Comparison of ENCODE assay signal across 19 cellular contexts in genomic region chr2:6325616-6326015, GRCh38.
"Had no signal": no experiment of that assay in that cellular context is flagged by ENCODE, and none has a peak within 500 bp of the region (broad histone marks: within the 10 kb centered on the region; RNA-seq: fewer than 3 reads in every experiment).

No MANE protein-coding gene starts in this region.

- H3K27ac Mint-ChIP-seq: activated CD4-positive, alpha-beta T cell treated with anti-CD3 and anti-CD28 coated beads, Interleukin-2, amount 10 ng/mL, durations not matched to agents 7 days and 5 days; activated naive CD4-positive, alpha-beta T cell treated with anti-CD3 and anti-CD28 coated beads for 36 hours; activated T-helper 17 cell treated with anti-CD3 and anti-CD28 coated beads, Interleukin-2, amount 50 U/mL, for 72 hours; effector memory CD8-positive, alpha-beta T cell; immature natural killer cell had no signal

- H3K36me3 ChIP-seq: lower lobe of right lung, prostate gland, upper lobe of left lung had no signal

- H3K79me2 ChIP-seq: hepatocyte had no signal

- ATAC-seq: activated T-helper 17 cell treated with anti-CD3 and anti-CD28 coated beads, Interleukin-2, amount 50 U/mL, for 72 hours; body of pancreas; effector memory CD8-positive, alpha-beta T cell; lower lobe of right lung; sciatic nerve had no signal

- H3K27me3 ChIP-seq: body of pancreas, hepatocyte, upper lobe of left lung had no signal

- H2AFZ ChIP-seq: hepatocyte had no signal

- H3K27ac ChIP-seq: body of pancreas, hepatocyte, lower lobe of right lung, prostate gland, upper lobe of left lung had no signal

- H3K4me3 Mint-ChIP-seq: activated CD4-positive, alpha-beta T cell treated with anti-CD3 and anti-CD28 coated beads, Interleukin-2, amount 10 ng/mL, durations not matched to agents 7 days and 5 days; activated naive CD4-positive, alpha-beta T cell treated with anti-CD3 and anti-CD28 coated beads for 36 hours; activated T-helper 17 cell treated with anti-CD3 and anti-CD28 coated beads, Interleukin-2, amount 50 U/mL, for 72 hours; effector memory CD8-positive, alpha-beta T cell; immature natural killer cell had no signal

- H3K36me3 Mint-ChIP-seq: immature natural killer cell had no signal

- FAIRE-seq: TTC549 had no signal

- H3K9me3 ChIP-seq: body of pancreas, lower lobe of right lung, prostate gland, upper lobe of left lung had no signal

- H3K4me3 ChIP-seq: body of pancreas, hepatocyte, lower lobe of right lung, prostate gland, upper lobe of left lung had no signal

- DNase-seq: activated CD4-positive, alpha-beta T cell treated with anti-CD3 and anti-CD28 coated beads, Interleukin-2, amount 10 ng/mL, durations not matched to agents 7 days and 5 days; activated CD4-positive, CD25-positive, alpha-beta regulatory T cell; activated naive CD4-positive, alpha-beta T cell treated with anti-CD3 and anti-CD28 coated beads for 36 hours; activated T-cell treated with anti-CD3 and anti-CD28 coated beads for 4 hours; body of pancreas; effector memory CD8-positive, alpha-beta T cell; immature natural killer cell; lower lobe of right lung; midbrain; stimulated activated CD4-positive, alpha-beta T cell treated with anti-CD3 and anti-CD28 coated beads, Interleukin-12 subunit alpha, Interleukin-12 subunit beta, amount 100 ng/mL, for 4 hours; stimulated activated CD4-positive, alpha-beta T cell treated with anti-CD3 and anti-CD28 coated beads, Interleukin-2, amount 100 ng/mL, for 48 hours; stimulated activated naive CD4-positive, alpha-beta T cell treated with Interleukin-2 at 50 U/mL for 16 hours; T-helper 2 cell had no signal

- H3K27me3 Mint-ChIP-seq: activated CD4-positive, alpha-beta T cell treated with anti-CD3 and anti-CD28 coated beads, Interleukin-2, amount 10 ng/mL, durations not matched to agents 7 days and 5 days; activated T-helper 17 cell treated with anti-CD3 and anti-CD28 coated beads, Interleukin-2, amount 50 U/mL, for 72 hours; effector memory CD8-positive, alpha-beta T cell had no signal

- H3K4me1 Mint-ChIP-seq: activated CD4-positive, alpha-beta T cell treated with anti-CD3 and anti-CD28 coated beads, Interleukin-2, amount 10 ng/mL, durations not matched to agents 7 days and 5 days; activated T-helper 17 cell treated with anti-CD3 and anti-CD28 coated beads, Interleukin-2, amount 50 U/mL, for 72 hours; immature natural killer cell had no signal

- H3K4me2 ChIP-seq: hepatocyte had no signal
